Comparison of ENCODE assay signal across 12 cellular contexts in the genomic region with DNA sequence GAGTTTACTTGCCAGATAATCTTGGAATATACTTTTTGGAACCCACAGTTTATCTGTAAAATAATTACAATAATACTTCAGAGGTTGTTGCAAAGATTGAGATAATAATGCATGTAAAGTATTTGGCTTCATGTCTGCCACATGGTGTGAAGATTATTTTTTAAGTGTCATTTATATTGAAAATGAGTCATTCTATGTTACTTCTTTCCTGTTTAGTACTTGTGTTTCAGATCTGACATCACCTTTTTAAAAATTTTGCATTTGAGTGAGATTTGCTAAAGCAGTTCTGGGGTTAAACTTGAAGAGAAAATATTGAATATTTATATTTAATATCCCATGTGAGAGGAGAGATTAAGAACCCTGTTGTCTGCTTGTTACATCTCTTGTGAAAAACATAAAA. TPM values are rescaled to one million over a fixed set of nuclear protein-coding genes. Genes with fewer than 3 reads are reported as not detected.
DNase-seq lines count a peak whose midpoint lies in the region; ATAC-seq, FAIRE-seq and TF ChIP-seq lines count a peak whose summit lies in the region.
"Had no signal": no experiment of that assay in that cellular context is flagged by ENCODE, and none has a peak within 500 bp of the region (broad histone marks: within the 10 kb centered on the region; RNA-seq: fewer than 3 reads in every experiment).

No MANE protein-coding gene starts in this region.

- H3K4me3 ChIP-seq in GM12878 (no peak overlapping the region), rectal smooth muscle tissue (ENCODE audit: low read length) (no peak overlapping the region)
- H3K4me3 ChIP-seq: tibial nerve had no signal

- H3K27me3 Mint-ChIP-seq in Calu3 (ENCODE audit: unreplicated experiment), result no peaks in the 10 kb centered on the region
- H3K27me3 Mint-ChIP-seq: naive B cell had no signal

- peaks cover 30% of the 10 kb centered on the region for H3K4me1 ChIP-seq in GM12878 (ENCODE audit: control insufficient read depth, insufficient read depth, low read length)
- H3K4me1 ChIP-seq in rectal smooth muscle tissue (ENCODE audit: control insufficient read depth, insufficient read depth, low read length), result peaks cover 29% of the 10 kb centered on the region

- BruUV-seq in Calu3 (replicated peaks; lab: Mats Ljungman, UMichigan) (no TSS peak), GM12878 (replicated peaks; lab: Mats Ljungman, UMichigan) (no TSS peak)

- intact Hi-C loops in Calu3 (cut with micrococcal nuclease; ENCODE audit: unreplicated experiment), result no loop called here
- intact Hi-C loops in GM12878 (cut with micrococcal nuclease; ENCODE audit: unreplicated experiment), result no loop called here

- peaks cover 51% of the 10 kb centered on the region for H3K4me1 Mint-ChIP-seq in Calu3 (ENCODE audit: low read depth, unreplicated experiment)

- TF ChIP-seq RAD21 in GM12878 (IDR thresholded peaks at IDR 0.05; ENCODE audit: insufficient read depth, low read depth, low read length), result no peak

- H3K27ac ChIP-seq in GM12878 (ENCODE audit: control insufficient read depth, insufficient read depth) (peak overlapping the region; percentile 73), rectal smooth muscle tissue (ENCODE audit: low read depth, low read length) (peak overlapping the region; percentile 7)

- SMC1A ChIA-PET in GM12878 (lab: Charles Lee; ENCODE audit: uncharacterized antibody, unreplicated experiment), result interaction anchor here (1.0 to 1.4 kb wide), 2 partner anchors 12 to 22 kb away, joined by 3 to 6 read pairs; no protein-coding TSS in a partner anchor

- H3K9me3 ChIP-seq in GM12878 (replicated peaks; ENCODE audit: control insufficient read depth, insufficient read depth, low read length), result no peaks in the 10 kb centered on the region; the same call in 1 of the 3 replicates
- H3K9me3 ChIP-seq: tibial nerve had no signal

- in situ Hi-C loops in GM12878 (cut with MboI), result no loop called here

- H3K36me3 ChIP-seq in GM12878 (ENCODE audit: control insufficient read depth in 2 of 2, insufficient read depth in 2 of 2, low read length in 1 of 2) (peaks cover 0 to 3% of the 10 kb centered on the region in 2 experiments; a peak in 1 of 4 replicates), rectal smooth muscle tissue (ENCODE audit: control insufficient read depth, insufficient read depth, low read length) (no peaks in the 10 kb centered on the region)
- H3K36me3 ChIP-seq: tibial nerve had no signal

- peak; percentile 40 for ATAC-seq in HG03135 (IDR thresholded peaks at IDR 0.05; ENCODE audit: unreplicated experiment)
- peak; percentile 76 for ATAC-seq in GM12878
- no peak for ATAC-seq in HG03097 (IDR thresholded peaks at IDR 0.05; ENCODE audit: low FRiP score, unreplicated experiment)

- no peaks in the 10 kb centered on the region for H3K36me3 Mint-ChIP-seq in Calu3 (ENCODE audit: insufficient read depth, unreplicated experiment)
- H3K36me3 Mint-ChIP-seq: naive B cell had no signal

- H3K27me3 ChIP-seq in GM12878 (replicated peaks in 1 of 2; ENCODE audit: control insufficient read depth in 2 of 2, insufficient read depth in 2 of 2, low read length in 1 of 2) (no peaks in the 10 kb centered on the region), rectal smooth muscle tissue (ENCODE audit: control insufficient read depth, insufficient read depth, low read length) (no peaks in the 10 kb centered on the region)
- H3K27me3 ChIP-seq: tibial nerve had no signal

- DNase-seq in Calu3 (no peak), GM12878 (ENCODE audit: low read depth, low spot score) (no peak), NCI-H1417 treated with DMSO at 0.1 percent for 48 hours (lab: John Stamatoyannopoulos, UW) (no peak), NCI-H446 (lab: John Stamatoyannopoulos, UW) (no peak), amniotic stem cell (lab: John Stamatoyannopoulos, UW) (no peak)
- DNase-seq: cerebellar nuclear complex, naive B cell, NCI-H2081 had no signal

- peak overlapping the region; percentile 57 for H3K4me2 ChIP-seq in GM12878 (ENCODE audit: control insufficient read depth, insufficient read depth)

- H3K9me3 Mint-ChIP-seq in Calu3 (ENCODE audit: low read depth, unreplicated experiment), result no peaks in the 10 kb centered on the region

- no peak for TF ChIP-seq POLR2A in GM12878 (IDR thresholded peaks at IDR 0.05; ENCODE audit: low read depth, low read length)

- H3K27ac Mint-ChIP-seq in Calu3 (ENCODE audit: unreplicated experiment), result peak overlapping the region; percentile 58

- no peaks in the 10 kb centered on the region; the same call in 1 of the 2 replicates for H4K20me1 ChIP-seq in GM12878 (ENCODE audit: control insufficient read depth, insufficient read depth)

- FAIRE-seq in GM12878 (lab: Jason Lieb, UNC), result no peak

- no peak overlapping the region for H2AFZ ChIP-seq in GM12878 (ENCODE audit: control insufficient read depth, low read depth, low read length)

- H3K4me3 Mint-ChIP-seq in Calu3 (ENCODE audit: low read depth, unreplicated experiment), result no peak overlapping the region

- H3K79me2 ChIP-seq in GM12878 (ENCODE audit: control insufficient read depth, insufficient read depth, low read length), result peaks cover 78% of the 10 kb centered on the region

- no peak overlapping the region for H3K9ac ChIP-seq in GM12878 (ENCODE audit: control insufficient read depth, insufficient read depth, low read length)
- no peak overlapping the region for H3K9ac ChIP-seq in rectal smooth muscle tissue (ENCODE audit: low read length)

- RAD21 ChIA-PET in GM12878 (lab: Charles Lee; ENCODE audit: unreplicated experiment), result no interaction called here

- TF ChIP-seq CTCF in Calu3 (IDR thresholded peaks at IDR 0.05; ENCODE audit: unreplicated experiment) (no peak), GM12878 (IDR thresholded peaks at IDR 0.05 in 2 of 3, conservative IDR thresholded peaks at IDR 0.05 in 1 of 3; ENCODE audit: control insufficient read depth in 2 of 3, extremely low read depth in 1 of 3, insufficient read depth in 1 of 3, low read depth in 3 of 3, low read length in 3 of 3) (no peak)

- CTCF ChIA-PET in Calu3 (lab: Charles Lee), result interaction anchor here (1.0 to 1.6 kb wide), 3 partner anchors 11 to 57 kb away, joined by 4 to 5 read pairs (median 4); a partner anchor contains a TSS
- CTCF ChIA-PET in GM12878 (lab: Yijun Ruan, JAX), result no interaction called here

- POLR2A ChIA-PET in GM12878 (lab: Charles Lee), result no interaction called here

- TF ChIP-seq EP300 in GM12878 (IDR thresholded peaks at IDR 0.05; ENCODE audit: borderline replicate concordance in 1 of 2, control insufficient read depth in 1 of 2, low read depth in 2 of 2, low read length in 2 of 2), result no peak

TF ChIP-seq in GM12878, 131 proteins besides CTCF, POLR2A, EP300 and RAD21 (continues in another document):
- TF ChIP-seq, protein P1, sequence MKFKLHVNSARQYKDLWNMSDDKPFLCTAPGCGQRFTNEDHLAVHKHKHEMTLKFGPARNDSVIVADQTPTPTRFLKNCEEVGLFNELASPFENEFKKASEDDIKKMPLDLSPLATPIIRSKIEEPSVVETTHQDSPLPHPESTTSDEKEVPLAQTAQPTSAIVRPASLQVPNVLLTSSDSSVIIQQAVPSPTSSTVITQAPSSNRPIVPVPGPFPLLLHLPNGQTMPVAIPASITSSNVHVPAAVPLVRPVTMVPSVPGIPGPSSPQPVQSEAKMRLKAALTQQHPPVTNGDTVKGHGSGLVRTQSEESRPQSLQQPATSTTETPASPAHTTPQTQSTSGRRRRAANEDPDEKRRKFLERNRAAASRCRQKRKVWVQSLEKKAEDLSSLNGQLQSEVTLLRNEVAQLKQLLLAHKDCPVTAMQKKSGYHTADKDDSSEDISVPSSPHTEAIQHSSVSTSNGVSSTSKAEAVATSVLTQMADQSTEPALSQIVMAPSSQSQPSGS (IDR thresholded peaks at IDR 0.05; ENCODE audit: low read length), result peak; percentile 67
- TF ChIP-seq, protein P2, sequence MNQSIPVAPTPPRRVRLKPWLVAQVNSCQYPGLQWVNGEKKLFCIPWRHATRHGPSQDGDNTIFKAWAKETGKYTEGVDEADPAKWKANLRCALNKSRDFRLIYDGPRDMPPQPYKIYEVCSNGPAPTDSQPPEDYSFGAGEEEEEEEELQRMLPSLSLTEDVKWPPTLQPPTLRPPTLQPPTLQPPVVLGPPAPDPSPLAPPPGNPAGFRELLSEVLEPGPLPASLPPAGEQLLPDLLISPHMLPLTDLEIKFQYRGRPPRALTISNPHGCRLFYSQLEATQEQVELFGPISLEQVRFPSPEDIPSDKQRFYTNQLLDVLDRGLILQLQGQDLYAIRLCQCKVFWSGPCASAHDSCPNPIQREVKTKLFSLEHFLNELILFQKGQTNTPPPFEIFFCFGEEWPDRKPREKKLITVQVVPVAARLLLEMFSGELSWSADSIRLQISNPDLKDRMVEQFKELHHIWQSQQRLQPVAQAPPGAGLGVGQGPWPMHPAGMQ (IDR thresholded peaks at IDR 0.05; ENCODE audit: borderline replicate concordance), result no peak
- peak; percentile 38; the same call in 1 of the 2 replicates for TF ChIP-seq CREM (IDR thresholded peaks at IDR 0.05; ENCODE audit: low read depth)

RNA-seq across cellular contexts. Expression of a gene that starts 31.2 kb away (rescaled TPM):
- 193 and 206 TPM in 2 replicates for total RNA-seq in Calu3 (2022)
- total RNA-seq in GM12878 (2013; cell fraction: nucleolus; rRNA removed), result 229 and 246 TPM in 2 replicates
- 124 and 140 TPM in 2 replicates for total RNA-seq in GM12878 (2014; rRNA removed)
- 222 and 234 TPM in 2 replicates for total RNA-seq in GM12878 (2014; rRNA removed; fragmentation: Illumina TruSeq; extraction: Trizol)
- 118 and 122 TPM in 2 replicates for total RNA-seq in GM12878 (2021)
- 52.6 TPM for polyA plus RNA-seq in GM12878 (2011; ENCODE audit: low read depth)
- polyA plus RNA-seq in GM12878 (2011; rRNA removed), result 110 and 149 TPM in 2 replicates
- 45.3 and 51.0 TPM in 2 replicates for polyA plus RNA-seq in GM12878 (2011; cell fraction: cytosol; rRNA removed)
- polyA plus RNA-seq in GM12878 (2011; cell fraction: nucleus; rRNA removed), result 114 and 372 TPM in 2 replicates
- polyA plus RNA-seq in GM12878 (2012), result 61.3 and 79.2 TPM in 2 replicates
- polyA plus RNA-seq in GM12878 (2014; fragmentation: Illumina TruSeq; extraction: Trizol), result 250 and 338 TPM in 2 replicates
- 10 to 100 TPM; 65.2 to 66.6 TPM for polyA plus RNA-seq in GM12878 (2014; fragmentation: Nextera tagmentation; extraction: Ambion mirVana)
- 96.6 and 115 TPM in 2 replicates for polyA plus RNA-seq in GM12878 (2014; rRNA removed)
- polyA plus RNA-seq in GM12878 (2016; fragmentation: Nextera tagmentation; extraction: Ambion mirVana), result 100 to 1,000 TPM in 1 of 2 experiments, 10 to 100 TPM in 1; 99.6 to 103 TPM
- polyA minus RNA-seq in GM12878 (2011; rRNA and poly(A)+ RNA removed), result 168 and 218 TPM in 2 replicates
- polyA minus RNA-seq in GM12878 (2011; cell fraction: cytosol; rRNA and poly(A)+ RNA removed), result 52.7 and 66.6 TPM in 2 replicates
- 106 and 330 TPM in 2 replicates for polyA minus RNA-seq in GM12878 (2011; cell fraction: nucleus; rRNA and poly(A)+ RNA removed)
